In genomic region chr10:31962826-31963597, GRCh38 we compare ENCODE assay signal across 1 cellular context.
TF ChIP-seq lines count a peak whose summit lies in the region.

No MANE protein-coding gene starts in this region.

TF ChIP-seq in K562, 482 proteins besides CTCF, POLR2A, EP300 and RAD21:
- TF ChIP-seq TEAD4 (IDR thresholded peaks at IDR 0.05; ENCODE audit: low read length) (no peak), TEAD4 (CRISPR knock-in tag; IDR thresholded peaks at IDR 0.05; ENCODE audit: borderline replicate concordance) (no peak), ZNF699 (CRISPR knock-in tag; IDR thresholded peaks at IDR 0.05; ENCODE audit: insufficient replicate concordance) (no peak), EGR1 (conservative IDR thresholded peaks at IDR 0.05) (no peak), ZNF408 (CRISPR knock-in tag; IDR thresholded peaks at IDR 0.05; ENCODE audit: low read depth) (no peak), ZEB2 (IDR thresholded peaks at IDR 0.05) (peak; percentile 34; the same call in 1 of the 2 replicates), HINFP (tag; conservative IDR thresholded peaks at IDR 0.05; ENCODE audit: low read depth) (0 out of 2 replicates have a peak, but pooled peaks have one; percentile 14), CGGBP1 (CRISPR knock-in tag; IDR thresholded peaks at IDR 0.05) (no peak), POLR2AphosphoS5 (IDR thresholded peaks at IDR 0.05; ENCODE audit: control insufficient read depth, insufficient read depth, low read depth, low read length) (no peak), SNIP1 (IDR thresholded peaks at IDR 0.05; ENCODE audit: low read depth) (no peak)
